In genomic region chr12:27652174-27652763, GRCh38 we compare ENCODE assay signal across 8 cellular contexts. TPM values are rescaled to one million over a fixed set of nuclear protein-coding genes. Genes with fewer than 3 reads are reported as not detected.
DNase-seq lines count a peak whose midpoint lies in the region; ATAC-seq and TF ChIP-seq lines count a peak whose summit lies in the region.

No MANE protein-coding gene starts in this region.

- H3K4me3 ChIP-seq in CD8-positive, alpha-beta T cell (ENCODE audit: low read depth, low read length) = no peak overlapping the region
- H3K4me3 ChIP-seq in GM23248 (no peak overlapping the region), ovary (no peak overlapping the region)

- no peak overlapping the region for H3K4me3 Mint-ChIP-seq in CD8-positive, alpha-beta T cell
- H3K4me3 Mint-ChIP-seq in activated CD8-positive, alpha-beta T cell treated with anti-CD3 and anti-CD28 coated beads for 36 hours = no peak overlapping the region

- peaks cover 2% of the 10 kb centered on the region for H3K4me1 Mint-ChIP-seq in CD8-positive, alpha-beta T cell (ENCODE audit: low read depth)
- peaks cover 2% of the 10 kb centered on the region for H3K4me1 Mint-ChIP-seq in activated CD8-positive, alpha-beta T cell treated with anti-CD3 and anti-CD28 coated beads for 36 hours (ENCODE audit: low read depth)

- no peak overlapping the region for H3K27ac Mint-ChIP-seq in CD8-positive, alpha-beta T cell
- no peak overlapping the region for H3K27ac Mint-ChIP-seq in activated CD8-positive, alpha-beta T cell treated with anti-CD3 and anti-CD28 coated beads for 36 hours

- H3K9ac ChIP-seq in GM23248 = no peak overlapping the region

- H3K9me3 ChIP-seq in CD8-positive, alpha-beta T cell (ENCODE audit: low read length) = no peaks in the 10 kb centered on the region
- H3K9me3 ChIP-seq in GM23248 (ENCODE audit: low read depth) = no peaks in the 10 kb centered on the region
- H3K9me3 ChIP-seq in ovary = no peaks in the 10 kb centered on the region

- H3K4me1 ChIP-seq in CD8-positive, alpha-beta T cell (ENCODE audit: insufficient read depth, low read length) = no peaks in the 10 kb centered on the region
- H3K4me1 ChIP-seq in GM23248 (ENCODE audit: insufficient read depth) = peaks cover 16% of the 10 kb centered on the region
- no peaks in the 10 kb centered on the region for H3K4me1 ChIP-seq in ovary (ENCODE audit: insufficient read depth)

- 88% methylated on average over 1 of the region's 1 CpG for WGBS in GM23248 (ENCODE audit: low coverage in 1 of 2, low lambda C conversion rate in 2 of 2, missing lambda C conversion rate in 2 of 2), 2 experiments
- WGBS in ovary, 3 donors = 20 to 30% (median 20%) methylated on average over 1 of the region's 1 CpG

- no peaks in the 10 kb centered on the region for H3K27me3 ChIP-seq in CD8-positive, alpha-beta T cell (ENCODE audit: insufficient read depth, low read length)
- H3K27me3 ChIP-seq in GM23248 (replicated peaks; ENCODE audit: insufficient read depth) = no peaks in the 10 kb centered on the region
- H3K27me3 ChIP-seq in ovary = no peaks in the 10 kb centered on the region

- H3K27ac ChIP-seq in CD8-positive, alpha-beta T cell (ENCODE audit: low read depth, low read length) = no peak overlapping the region
- H3K27ac ChIP-seq in GM23248 (no peak overlapping the region), ovary (no peak overlapping the region)

- POLR2A ChIA-PET in CD8-positive, alpha-beta T cell (lab: Charles Lee) = no interaction called here
- POLR2A ChIA-PET in activated CD8-positive, alpha-beta T cell treated with anti-CD3 and anti-CD28 coated beads for 36 hours (lab: Charles Lee) = no interaction called here

- H3K79me2 ChIP-seq in GM23248 (ENCODE audit: insufficient read depth) = peaks cover 13% of the 10 kb centered on the region; the same call in 1 of the 2 replicates

- TF ChIP-seq EP300 in ovary (IDR thresholded peaks at IDR 0.05) = no peak

- H2AFZ ChIP-seq in GM23248 = no peak overlapping the region

- H3K36me3 Mint-ChIP-seq in CD8-positive, alpha-beta T cell = no peaks in the 10 kb centered on the region
- H3K36me3 Mint-ChIP-seq in activated CD8-positive, alpha-beta T cell treated with anti-CD3 and anti-CD28 coated beads for 36 hours (ENCODE audit: low read depth) = no peaks in the 10 kb centered on the region

- DNase-seq in CD8-positive, alpha-beta T cell = peak in 4 of 7 experiments; percentile 7 to 34 (median 22)
- DNase-seq in GM23248 = peak; percentile 88
- peak; percentile 59 for DNase-seq in NCI-H345 (lab: John Stamatoyannopoulos, UW)
- DNase-seq in activated CD8-positive, alpha-beta T cell treated with anti-CD3 and anti-CD28 coated beads for 36 hours = peak; percentile 34
- DNase-seq in germinal center (ENCODE audit: low spot score) = peak; percentile 34
- DNase-seq in ovary = peak in 3 of 5 donors; percentile 37 to 69 (median 55)

- CTCF ChIA-PET in CD8-positive, alpha-beta T cell (lab: Charles Lee) = interaction anchor here (0.8 to 2.0 kb wide), 7 partner anchors 9 to 272 kb away, joined by 3 to 20 read pairs (median 6); no protein-coding TSS in a partner anchor
- CTCF ChIA-PET in activated CD8-positive, alpha-beta T cell treated with anti-CD3 and anti-CD28 coated beads for 36 hours (lab: Charles Lee) = interaction anchor here (0.6 to 1.7 kb wide), 39 partner anchors 10 to 1437 kb away, joined by 3 to 27 read pairs (median 4); partner anchors contain the start of genes PPFIBP1 and SMCO2

- H3K36me3 ChIP-seq in CD8-positive, alpha-beta T cell (ENCODE audit: insufficient read depth, low read length) = no peaks in the 10 kb centered on the region
- peaks cover 66% of the 10 kb centered on the region for H3K36me3 ChIP-seq in GM23248 (ENCODE audit: low read depth)
- H3K36me3 ChIP-seq in ovary = no peaks in the 10 kb centered on the region

- H3K9me3 Mint-ChIP-seq in CD8-positive, alpha-beta T cell = no peaks in the 10 kb centered on the region
- no peaks in the 10 kb centered on the region for H3K9me3 Mint-ChIP-seq in activated CD8-positive, alpha-beta T cell treated with anti-CD3 and anti-CD28 coated beads for 36 hours

- peak; percentile 94 for TF ChIP-seq CTCF in CD8-positive, alpha-beta T cell (IDR thresholded peaks at IDR 0.05)
- TF ChIP-seq CTCF in activated CD8-positive, alpha-beta T cell treated with anti-CD3 and anti-CD28 coated beads for 36 hours (IDR thresholded peaks at IDR 0.05) = peak; percentile 96
- TF ChIP-seq CTCF in ovary (IDR thresholded peaks at IDR 0.05) = peak; percentile 70 to 86 (median 75)

- no peaks in the 10 kb centered on the region for H3K9me2 ChIP-seq in GM23248 (ENCODE audit: insufficient read depth)

- H4K20me1 ChIP-seq in GM23248 (ENCODE audit: insufficient read depth) = no peaks in the 10 kb centered on the region

- peaks cover 30% of the 10 kb centered on the region for H3F3A ChIP-seq in GM23248 (ENCODE audit: insufficient read depth)

- H3K4me2 ChIP-seq in GM23248 (ENCODE audit: unreplicated experiment) = no peak overlapping the region

- no peaks in the 10 kb centered on the region for H3K27me3 Mint-ChIP-seq in CD8-positive, alpha-beta T cell (ENCODE audit: low read depth)
- peaks cover 1% of the 10 kb centered on the region for H3K27me3 Mint-ChIP-seq in activated CD8-positive, alpha-beta T cell treated with anti-CD3 and anti-CD28 coated beads for 36 hours

- ATAC-seq in CD8-positive, alpha-beta T cell = no peak
- ATAC-seq in activated CD8-positive, alpha-beta T cell treated with anti-CD3 and anti-CD28 coated beads for 36 hours = no peak
- ATAC-seq in HG02885 (IDR thresholded peaks at IDR 0.05; ENCODE audit: poor library complexity, unreplicated experiment) (no peak), HG02852 (IDR thresholded peaks at IDR 0.05; ENCODE audit: unreplicated experiment) (no peak)

- in situ Hi-C loops in GM23248 (cut with MboI) = no loop called here

- TF ChIP-seq POLR2A in ovary (IDR thresholded peaks at IDR 0.05) = no peak

- intact Hi-C loops in CD8-positive, alpha-beta T cell (cut with DNase I, micrococcal nuclease) = loop anchor here (1.0 kb wide), 2 partner anchors 51 to 217 kb away; no protein-coding TSS in a partner anchor
- intact Hi-C loops in activated CD8-positive, alpha-beta T cell treated with anti-CD3 and anti-CD28 coated beads for 36 hours (cut with micrococcal nuclease) = loop anchor here (2.0 kb wide), 1 partner anchor 217 kb away; no protein-coding TSS in a partner anchor
- intact Hi-C loops in ovary (cut with DNase I) = loop anchor here in 3 of 4 donors (5.0 to 10.0 kb wide), 2 partner anchors 215 to 227 kb away; no protein-coding TSS in a partner anchor

RNA-seq across cellular contexts. Expression of gene REP15, which starts 44.0 kb away (rescaled TPM):
- total RNA-seq in CD8-positive, alpha-beta T cell = not detected
- 0.51 and 0.54 TPM in 2 replicates for total RNA-seq in GM23248 (2014; rRNA removed; shearing (Covaris generic))
- polyA plus RNA-seq in GM23248 (2016; fragmentation: Nextera tagmentation; extraction: Ambion mirVana) = 0.60 and 1.5 TPM in 2 replicates
- total RNA-seq in activated CD8-positive, alpha-beta T cell treated with anti-CD3 and anti-CD28 coated beads for 36 hours = not detected
- 1 to 10 TPM in 6 of 7 donors, under 1 TPM in 1; 0.57 to 3.5 (median 2.1) TPM for total RNA-seq in ovary
- polyA plus RNA-seq in ovary = 1 to 10 TPM; 2.5 to 3.1 TPM

RNA-seq across cellular contexts. Expression of gene MRPS35, which starts 58.4 kb away (rescaled TPM):
- 10 to 100 TPM; 30.0 to 30.8 TPM for total RNA-seq in CD8-positive, alpha-beta T cell
- 40.3 and 55.9 TPM in 2 replicates for total RNA-seq in GM23248 (2014; rRNA removed; shearing (Covaris generic))
- polyA plus RNA-seq in GM23248 (2016; fragmentation: Nextera tagmentation; extraction: Ambion mirVana) (65.6 and 66.7 TPM in 2 replicates), ovary (10 to 100 TPM; 23.3 to 43.4 TPM)
- 10 to 100 TPM; 56.4 to 60.5 TPM for total RNA-seq in activated CD8-positive, alpha-beta T cell treated with anti-CD3 and anti-CD28 coated beads for 36 hours
- total RNA-seq in ovary = 10 to 100 TPM; 27.9 to 44.4 (median 35.5) TPM

Comparison
In these comparisons a context has a peak if more than half of its experiments do, and no peak if none do; other contexts are left out.
1. DNase-seq: peak in every context shown above with its lines; median percentile 88 in GM23248; 59 in NCI-H345; 55 in ovary; 34 in activated CD8-positive, alpha-beta T cell treated with anti-CD3 and anti-CD28 coated beads for 36 hours; 34 in germinal center; 22 in CD8-positive, alpha-beta T cell.